ENCODE assay signal across 8 cellular contexts in genomic region chr20:2102585-2103453, GRCh38. TPM values are rescaled to one million over a fixed set of nuclear protein-coding genes. Genes with fewer than 3 reads are reported as not detected.
A peak's percentile ranks its signal among the peaks of the same experiment; 100 is the strongest.
DNase-seq lines count a peak whose midpoint lies in the region; ATAC-seq and TF ChIP-seq lines count a peak whose summit lies in the region.

No MANE protein-coding gene starts in this region.

- no peaks in the 10 kb centered on the region for H3K9me3 ChIP-seq in NT2/D1 (ENCODE audit: insufficient read depth, low read length)

- peak; percentile 62 for ATAC-seq in GM19463 (IDR thresholded peaks at IDR 0.05; ENCODE audit: unreplicated experiment)

- H3K27me3 ChIP-seq in NT2/D1 (ENCODE audit: insufficient read depth, insufficient read length) = no peaks in the 10 kb centered on the region

- peak; percentile 23 for TF ChIP-seq CTCF in epithelial cell of esophagus (IDR thresholded peaks at IDR 0.05; ENCODE audit: insufficient read depth, low read depth, low read length, missing control alignments)

- H3K4me1 ChIP-seq in NT2/D1 (ENCODE audit: insufficient read depth, insufficient read length) = peaks cover 4% of the 10 kb centered on the region

- H3K4me3 ChIP-seq in NT2/D1 (ENCODE audit: insufficient read length, low read depth) (peak overlapping the region; percentile 88), epithelial cell of esophagus (ENCODE audit: low read length) (peak overlapping the region; percentile 64)

- DNase-seq in COLO668 (lab: John Stamatoyannopoulos, UW; ENCODE audit: unreplicated experiment) = peak; percentile 94
- DNase-seq in HK-2 (ENCODE audit: unreplicated experiment) = peak; percentile 89
- peak; percentile 84 for DNase-seq in NT2/D1 (ENCODE audit: low read depth, low spot score)
- peak; percentile 77 for DNase-seq in activated T-cell treated with anti-CD3 and anti-CD28 coated beads for 1 hour (ENCODE audit: low read depth)
- DNase-seq in epithelial cell of esophagus (ENCODE audit: low read depth) = peak; percentile 91
- DNase-seq in mucosa of gallbladder (ENCODE audit: low spot score) = peak; percentile 82
- peak; percentile 73 for DNase-seq in stimulated activated CD8-positive, alpha-beta memory T cell treated with anti-CD3 and anti-CD28 coated beads, Interleukin-4, amount 100 ng/mL, for 24 hours (ENCODE audit: low read depth)

- peak overlapping the region; percentile 92 for H3K9ac ChIP-seq in NT2/D1 (ENCODE audit: insufficient read length, low read depth)

- peaks cover 36% of the 10 kb centered on the region for H3K36me3 ChIP-seq in NT2/D1 (ENCODE audit: insufficient read depth, insufficient read length, low read length)

RNA-seq across cellular contexts. Expression of gene STK35, which starts 1.2 kb away (rescaled TPM):
- 21.0 TPM for total RNA-seq in mucosa of gallbladder

Comparison
In these comparisons a context has a peak if more than half of its experiments do, and no peak if none do; other contexts are left out.
1. Peak in every context shown above with its lines: DNase-seq, ATAC-seq and H3K4me3 ChIP-seq.